ENCODE assay signal across 6 cellular contexts in the genomic region with DNA sequence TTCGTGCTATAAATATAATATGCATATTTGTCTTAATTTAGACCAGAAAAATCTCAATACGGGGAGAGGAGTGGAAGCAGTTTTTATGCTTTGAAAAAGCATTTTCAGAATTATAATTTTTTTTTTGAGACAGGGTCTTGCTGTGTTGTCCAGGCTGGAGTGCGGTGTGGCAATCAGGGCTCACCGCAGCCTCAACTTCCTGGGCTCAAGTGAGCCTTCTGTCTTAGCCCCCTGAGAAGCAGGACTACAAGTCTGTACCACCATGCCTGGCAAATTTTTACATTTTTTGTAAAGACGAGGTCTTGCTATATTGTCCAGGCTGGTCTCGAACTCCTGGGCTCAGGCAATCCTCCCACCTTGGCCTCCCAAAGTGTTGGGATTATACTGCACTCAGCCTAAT.
"Had no signal": no experiment of that assay in that cellular context is flagged by ENCODE, and none has a peak within 500 bp of the region (broad histone marks: within the 10 kb centered on the region; RNA-seq: fewer than 3 reads in every experiment).

No MANE protein-coding gene starts in this region.

- H3K4me2 ChIP-seq: KMS-11 had no signal

- DNase-seq: IMR-90, KBM-7, KG1 had no signal

- H3K9ac ChIP-seq: KMS-11 had no signal

- H3K27ac ChIP-seq: HL-60, KMS-11 had no signal

- FAIRE-seq: HTR-8/SVneo had no signal
